In the genomic region with DNA sequence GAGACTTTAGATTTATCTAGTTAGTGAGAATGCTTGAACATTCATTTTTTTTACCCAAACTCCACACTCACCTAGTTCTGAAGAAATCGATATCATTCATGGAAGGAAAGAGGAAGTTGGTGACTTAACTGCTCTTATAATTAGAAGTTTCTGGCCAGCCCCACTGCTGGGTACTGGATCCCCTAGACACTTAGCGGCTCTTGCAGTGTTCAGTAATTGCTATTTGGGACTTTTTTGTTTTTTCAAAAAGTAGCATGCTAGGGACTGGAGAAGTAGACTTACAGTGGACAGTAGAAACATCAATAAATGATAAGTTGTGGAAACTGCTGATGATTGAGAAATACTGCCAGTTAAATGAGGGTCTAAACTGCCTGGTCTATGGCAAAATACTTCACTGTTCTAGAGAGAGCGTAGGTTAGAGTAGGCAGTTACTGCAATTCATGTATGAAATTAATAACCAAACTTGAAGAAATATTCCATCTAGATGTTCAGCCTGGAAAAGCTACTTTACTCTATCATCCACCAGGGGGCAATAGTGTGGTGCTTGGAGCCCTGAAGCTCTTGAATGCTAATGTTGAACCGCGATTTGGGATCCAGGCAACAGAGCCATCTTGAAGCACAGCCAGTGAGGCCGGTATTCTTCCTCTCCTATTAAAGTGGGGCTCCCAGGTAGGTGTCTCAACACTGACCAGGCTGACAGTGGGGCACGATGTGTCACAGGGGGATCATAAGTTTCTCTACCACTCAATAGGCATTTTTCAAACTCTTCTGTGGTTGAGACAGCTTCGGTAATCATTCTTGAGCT, we compare ENCODE assay signal across 8 cellular contexts.
DNase-seq lines count a peak whose midpoint lies in the region; ATAC-seq, FAIRE-seq and TF ChIP-seq lines count a peak whose summit lies in the region.

No MANE protein-coding gene starts in this region.

- H3K36me3 Mint-ChIP-seq in astrocyte (ENCODE audit: low read depth, unreplicated experiment): no peaks in the 10 kb centered on the region

- no peak overlapping the region for H3K9ac ChIP-seq in astrocyte (ENCODE audit: low read length)

- no peaks in the 10 kb centered on the region for H3K27me3 ChIP-seq in astrocyte (ENCODE audit: insufficient read depth, low read length)
- no peaks in the 10 kb centered on the region for H3K27me3 ChIP-seq in small intestine (ENCODE audit: control insufficient read depth in 2 of 2, insufficient read depth in 2 of 2, low read length in 2 of 2)

- H3K27me3 Mint-ChIP-seq in astrocyte (ENCODE audit: low read depth, unreplicated experiment): no peaks in the 10 kb centered on the region

- H3K27ac ChIP-seq in astrocyte (ENCODE audit: low read depth, low read length) (no peak overlapping the region), small intestine (ENCODE audit: low read depth in 1 of 2, low read length in 1 of 2) (no peak overlapping the region)

- peaks cover 2% of the 10 kb centered on the region for H3K9me3 Mint-ChIP-seq in astrocyte (ENCODE audit: unreplicated experiment)

- FAIRE-seq in astrocyte (lab: Jason Lieb, UNC): peak; percentile 45
- no peak for FAIRE-seq in small intestine (lab: Jason Lieb, UNC)

- peak overlapping the region; percentile 51 for H3K27ac Mint-ChIP-seq in astrocyte (ENCODE audit: unreplicated experiment)

- H3K4me1 ChIP-seq in astrocyte (ENCODE audit: insufficient read depth, low read length): no peaks in the 10 kb centered on the region
- H3K4me1 ChIP-seq in small intestine (ENCODE audit: control insufficient read depth in 2 of 2, insufficient read depth in 1 of 2, low read depth in 1 of 2, low read length in 1 of 2): no peaks in the 10 kb centered on the region

- no peak overlapping the region for H3K4me3 Mint-ChIP-seq in astrocyte (ENCODE audit: unreplicated experiment)

- DNase-seq in Caki2 (ENCODE audit: low read depth): peak; percentile 32
- DNase-seq in NCI-H526 treated with DMSO at 0.1 percent for 48 hours (lab: John Stamatoyannopoulos, UW): peak; percentile 34
- peak; percentile 30 for DNase-seq in astrocyte (ENCODE audit: low read depth)
- DNase-seq in iPS DF 4.7 (ENCODE audit: extremely low read depth, low spot score): peak; percentile 53
- DNase-seq in small intestine: peak; percentile 60

- no peak overlapping the region for H2AFZ ChIP-seq in astrocyte (ENCODE audit: low read depth, low read length)

- WGBS in small intestine, 3 donors: 27 to 39% (median 32%) methylated on average over 8 of the region's 8 CpGs

- H3K4me3 ChIP-seq in astrocyte (ENCODE audit: insufficient read depth, low read depth, low read length) (no peak overlapping the region), small intestine (ENCODE audit: low read depth in 1 of 2, low read length in 2 of 2) (no peak overlapping the region)

- H3K4me1 Mint-ChIP-seq in astrocyte (ENCODE audit: low read depth, unreplicated experiment): peaks cover 4% of the 10 kb centered on the region

- peak; percentile 68 for TF ChIP-seq CTCF in astrocyte (IDR thresholded peaks at IDR 0.05; ENCODE audit: insufficient read depth, low read depth, low read length)

- in situ Hi-C loops in Caki2 (cut with HindIII; ENCODE audit: low pct_unique_long_range_greater_than_20kb, low sequenced_read_pairs): no loop called here

- H3K9me3 ChIP-seq in astrocyte (ENCODE audit: insufficient read depth, low read depth, low read length) (no peaks in the 10 kb centered on the region), small intestine (ENCODE audit: control insufficient read depth, low read depth) (no peaks in the 10 kb centered on the region)

- ATAC-seq in GM19324 (IDR thresholded peaks at IDR 0.05; ENCODE audit: low FRiP score, unreplicated experiment) (peak; percentile 84), HG03457 (IDR thresholded peaks at IDR 0.05; ENCODE audit: unreplicated experiment) (peak; percentile 70), HG03108 (IDR thresholded peaks at IDR 0.05; ENCODE audit: unreplicated experiment) (no peak)

- H3K36me3 ChIP-seq in astrocyte (ENCODE audit: insufficient read depth, low read length) (no peaks in the 10 kb centered on the region), small intestine (ENCODE audit: control insufficient read depth in 2 of 2, insufficient read depth in 2 of 2, low read length in 2 of 2) (no peaks in the 10 kb centered on the region)

- no peaks in the 10 kb centered on the region for H4K20me1 ChIP-seq in astrocyte (ENCODE audit: insufficient read depth, low read length)

- no peaks in the 10 kb centered on the region for H3K79me2 ChIP-seq in astrocyte (ENCODE audit: insufficient read depth, low read length)

- H3K4me2 ChIP-seq in astrocyte (ENCODE audit: low read length): no peak overlapping the region
